ENCODE assay signal across 12 cellular contexts in the genomic region with DNA sequence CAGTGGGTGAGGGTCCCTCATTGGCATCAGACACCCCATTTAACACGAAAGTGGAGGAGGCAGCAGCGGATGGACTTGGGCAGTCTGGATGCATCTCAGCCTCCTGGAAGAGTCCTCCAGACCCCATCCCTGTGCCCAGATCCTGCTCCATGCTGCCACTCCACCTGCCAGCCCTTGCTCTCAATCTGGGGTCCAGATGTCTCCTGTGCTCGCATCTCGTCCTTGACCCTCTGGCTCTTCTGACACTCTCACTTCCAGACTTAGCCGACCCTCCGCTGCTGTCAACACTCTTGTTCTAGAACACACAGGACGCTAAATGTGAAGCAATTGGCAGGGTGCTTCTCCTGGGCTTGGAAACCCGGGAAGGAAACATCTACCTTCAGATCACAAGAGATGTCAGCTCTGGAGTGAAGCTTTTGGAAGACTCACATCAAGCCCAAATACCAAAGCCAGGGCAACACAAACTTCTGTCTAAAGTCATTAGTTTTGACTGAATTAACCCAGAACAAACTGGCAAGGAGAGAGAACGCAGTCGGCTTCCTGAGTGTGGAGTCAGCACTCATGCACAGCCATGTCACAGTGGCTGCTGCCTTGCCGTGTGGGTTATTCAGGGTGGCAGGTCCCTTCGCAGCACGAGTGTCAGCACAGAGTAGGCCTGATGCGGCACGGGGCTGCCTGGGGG.
DNase-seq lines count a peak whose midpoint lies in the region; ATAC-seq and TF ChIP-seq lines count a peak whose summit lies in the region.
"Had no signal": no experiment of that assay in that cellular context is flagged by ENCODE, and none has a peak within 500 bp of the region (broad histone marks: within the 10 kb centered on the region; RNA-seq: fewer than 3 reads in every experiment).

No MANE protein-coding gene starts in this region.

- no peak overlapping the region for H4K5ac ChIP-seq in H9 (ENCODE audit: insufficient read length, low read depth, low read length)

- H3K79me1 ChIP-seq in H9 (ENCODE audit: insufficient read depth, low read depth, low read length, poor library complexity, severe bottlenecking) (no peaks in the 10 kb centered on the region), neuronal stem cell (ENCODE audit: low read depth, low read length) (no peaks in the 10 kb centered on the region)

- no peak overlapping the region for H2BK20ac ChIP-seq in H9 (ENCODE audit: low read depth, low read length, poor library complexity, severe bottlenecking)

- H3K18ac ChIP-seq in H9 (ENCODE audit: insufficient read length, low read depth, low read length) (no peak overlapping the region), neuronal stem cell (ENCODE audit: low read length) (peak overlapping the region; percentile 30)

- H3K4me1 ChIP-seq in H9 (ENCODE audit: insufficient read depth, low read length) (peaks cover 17% of the 10 kb centered on the region; the same call in 1 of the 2 replicates), neuronal stem cell (ENCODE audit: control insufficient read depth in 2 of 2, insufficient read depth in 1 of 2, low read depth in 1 of 2, low read length in 2 of 2) (peaks cover 0 to 6% of the 10 kb centered on the region in 2 donors), vagina (no peaks in the 10 kb centered on the region)

- H3K4me1 Mint-ChIP-seq in H9: peaks cover 34 to 36% of the 10 kb centered on the region in 2 experiments
- H3K4me1 Mint-ChIP-seq: B cell had no signal

- H3K4me3 Mint-ChIP-seq in H9: no peak overlapping the region; a peak in 1 of 5 replicates
- H3K4me3 Mint-ChIP-seq: B cell; CD4-positive, alpha-beta T cell had no signal

- no peaks in the 10 kb centered on the region for H3K36me3 ChIP-seq in neuronal stem cell (replicated peaks in 1 of 2; ENCODE audit: control insufficient read depth in 2 of 2, insufficient read depth in 2 of 2, low read length in 2 of 2)
- no peaks in the 10 kb centered on the region for H3K36me3 ChIP-seq in vagina

- no peak overlapping the region for H3T11ph ChIP-seq in H9 (ENCODE audit: low read length)

- H2BK120ac ChIP-seq in H9 (ENCODE audit: low read depth, low read length, poor library complexity, severe bottlenecking): no peak overlapping the region
- H2BK120ac ChIP-seq in neuronal stem cell (ENCODE audit: low read depth, low read length): no peak overlapping the region

- H2AK5ac ChIP-seq in H9 (ENCODE audit: insufficient read length, low read length) (no peak overlapping the region), neuronal stem cell (ENCODE audit: low read depth, low read length) (no peak overlapping the region)

- no peak overlapping the region for H2BK5ac ChIP-seq in H9 (ENCODE audit: insufficient read length, low read length)
- H2BK5ac ChIP-seq in neuronal stem cell (ENCODE audit: low read length): no peak overlapping the region

- no peak for TF ChIP-seq POLR2A in vagina (IDR thresholded peaks at IDR 0.05)

- H4K91ac ChIP-seq in H9 (ENCODE audit: insufficient read length, low read depth, low read length) (no peak overlapping the region), neuronal stem cell (ENCODE audit: low read depth, low read length, poor library complexity) (no peak overlapping the region)

- ATAC-seq in GM21515 (IDR thresholded peaks at IDR 0.05; ENCODE audit: unreplicated experiment): no peak
- ATAC-seq: HCT116 had no signal

- DNase-seq in H9 (peak; percentile 15), cerebellum (ENCODE audit: low spot score) (peak; percentile 67), neuronal stem cell (ENCODE audit: low spot score) (no peak), vagina (ENCODE audit: extremely low spot score in 2 of 2) (peak; percentile 43 to 71), putamen (ENCODE audit: low spot score) (no peak), NCI-H2107 treated with DMSO at 0.1 percent for 48 hours (lab: John Stamatoyannopoulos, UW; ENCODE audit: unreplicated experiment) (no peak)
- DNase-seq: CD4-positive, alpha-beta T cell; DMS79; IMR-90 had no signal

- no peaks in the 10 kb centered on the region for H3K9me3 ChIP-seq in H9 (ENCODE audit: control insufficient read depth, low read depth, low read length)
- H3K9me3 ChIP-seq in neuronal stem cell (replicated peaks in 1 of 2; ENCODE audit: control insufficient read depth in 2 of 2, insufficient read depth in 1 of 2, low read depth in 1 of 2, low read length in 2 of 2): no peaks in the 10 kb centered on the region
- no peaks in the 10 kb centered on the region for H3K9me3 ChIP-seq in vagina

- H3K36me3 Mint-ChIP-seq in H9 (ENCODE audit: insufficient read depth in 1 of 3, low read depth in 3 of 3): peaks cover 0 to 2% (median 0%) of the 10 kb centered on the region in 3 experiments; a peak in 2 of 7 replicates

- no peak overlapping the region for H3K27ac Mint-ChIP-seq in H9
- H3K27ac Mint-ChIP-seq: B cell; CD4-positive, alpha-beta T cell had no signal

- no peaks in the 10 kb centered on the region for H3K23me2 ChIP-seq in H9 (ENCODE audit: insufficient read length, low read depth, low read length, poor library complexity, severe bottlenecking)

- H3K4me3 ChIP-seq in neuronal stem cell (ENCODE audit: low read length in 2 of 2) (no peak overlapping the region), vagina (no peak overlapping the region)

- peaks cover 0 to 5% of the 10 kb centered on the region in 2 experiments; a peak in 2 of 5 replicates for H3K9me3 Mint-ChIP-seq in H9
- H3K9me3 Mint-ChIP-seq: CD4-positive, alpha-beta T cell had no signal

- H3K27me3 Mint-ChIP-seq in H9 (ENCODE audit: low read depth): peaks cover 35% of the 10 kb centered on the region
- H3K27me3 Mint-ChIP-seq: B cell; CD4-positive, alpha-beta T cell had no signal

- H3K56ac ChIP-seq in H9 (ENCODE audit: insufficient read length, low read depth, low read length): no peak overlapping the region

- no peak overlapping the region for H3K23ac ChIP-seq in H9 (ENCODE audit: insufficient read length, low read depth, low read length)
- H3K23ac ChIP-seq in neuronal stem cell (ENCODE audit: low read depth, low read length, poor library complexity): no peak overlapping the region

- no peak overlapping the region for H3K27ac ChIP-seq in H9 (ENCODE audit: insufficient read length, low read depth, low read length)
- no peak overlapping the region for H3K27ac ChIP-seq in neuronal stem cell (replicated peaks; ENCODE audit: low read length)
- no peak overlapping the region for H3K27ac ChIP-seq in vagina

- intact Hi-C loops in vagina (cut with DNase I): no loop called here

- H3K14ac ChIP-seq in H9 (ENCODE audit: insufficient read depth, low read length): no peak overlapping the region; the same call in 1 of the 2 replicates
- H3K14ac ChIP-seq in neuronal stem cell (ENCODE audit: low read length): no peak overlapping the region

- no peak overlapping the region for H2AFZ ChIP-seq in H9 (ENCODE audit: low read length)
- H2AFZ ChIP-seq in neuronal stem cell (ENCODE audit: low read length): no peak overlapping the region

- H2BK15ac ChIP-seq in H9 (ENCODE audit: low read depth, low read length) (no peak overlapping the region), neuronal stem cell (ENCODE audit: low read length) (no peak overlapping the region)

- H3K4ac ChIP-seq in H9 (ENCODE audit: low read depth, low read length) (no peak overlapping the region), neuronal stem cell (ENCODE audit: low read length) (no peak overlapping the region)

- H2BK12ac ChIP-seq in H9 (ENCODE audit: insufficient read length, low read depth, low read length) (no peak overlapping the region), neuronal stem cell (ENCODE audit: low read length) (no peak overlapping the region)

- H3K9ac ChIP-seq in H9 (ENCODE audit: extremely low read depth, insufficient read length, low read length) (no peak overlapping the region), neuronal stem cell (ENCODE audit: low read depth, low read length, poor library complexity) (no peak overlapping the region)

- no peaks in the 10 kb centered on the region for H4K20me1 ChIP-seq in H9 (ENCODE audit: control insufficient read depth, insufficient read depth, insufficient read length)

- H3K4me2 ChIP-seq in H9 (ENCODE audit: insufficient read depth, insufficient read length, low read length) (no peak overlapping the region), neuronal stem cell (ENCODE audit: insufficient read depth, low read length, poor library complexity, severe bottlenecking) (no peak overlapping the region)

- no peak for TF ChIP-seq CTCF in H9 (conservative IDR thresholded peaks at IDR 0.05)
- no peak for TF ChIP-seq CTCF in vagina (IDR thresholded peaks at IDR 0.05)

- H3K27me3 ChIP-seq in H9 (ENCODE audit: insufficient read depth, low read length) (no peaks in the 10 kb centered on the region), neuronal stem cell (ENCODE audit: control insufficient read depth in 3 of 3, insufficient read depth in 3 of 3, low read depth in 1 of 3, low read length in 3 of 3) (no peaks in the 10 kb centered on the region), vagina (no peaks in the 10 kb centered on the region)

- no peaks in the 10 kb centered on the region for H3K79me2 ChIP-seq in H9 (ENCODE audit: insufficient read depth, low read length)

- WGBS in H9 (ENCODE audit: extremely low coverage, insufficient read length, low lambda C conversion rate): no CpG with 5 or more reads among the region's 15 CpGs
- no CpG with 5 or more reads among the region's 15 CpGs for WGBS in neuronal stem cell (ENCODE audit: extremely low coverage in 2 of 2, insufficient read length in 2 of 2, insufficient replicate concordance in 1 of 2), 2 donors

- H4K8ac ChIP-seq in H9 (replicated peaks; ENCODE audit: insufficient read length, low read depth, low read length) (no peak overlapping the region), neuronal stem cell (ENCODE audit: low read depth, low read length) (no peak overlapping the region)

Comparison
In these comparisons a context has a peak if more than half of its experiments do, and no peak if none do; other contexts are left out.
1. DNase-seq: peak in H9 (single experiment), cerebellum (single experiment) and vagina (2 of 2); none in neuronal stem cell (single experiment), putamen (single experiment) and NCI-H2107 treated with DMSO at 0.1 percent for 48 hours (single experiment).